ENCODE assay signal across 16 cellular contexts in genomic region chr12:8404341-8404740, GRCh38. TPM values are rescaled to one million over a fixed set of nuclear protein-coding genes. Genes with fewer than 3 reads are reported as not detected.
"Had no signal": no experiment of that assay in that cellular context is flagged by ENCODE, and none has a peak within 500 bp of the region (broad histone marks: within the 10 kb centered on the region; RNA-seq: fewer than 3 reads in every experiment).

No MANE protein-coding gene starts in this region.

RNA-seq across cellular contexts. Expression of gene CLEC6A, which starts 51.4 kb away (rescaled TPM):
- total RNA-seq: natural killer cell, omental fat pad, osteocyte, pancreas, progenitor cell of endocrine pancreas, psoas muscle, right cardiac atrium, right lobe of liver, smooth muscle cell, suprapubic skin, testis, transverse colon, urinary bladder, uterus had no signal
- polyA plus RNA-seq: naive thymus-derived CD4-positive, alpha-beta T cell; neural cell; pancreas; psoas muscle; right cardiac atrium; smooth muscle cell; urinary bladder had no signal
